ENCODE assay signal across 8 cellular contexts in the genomic region with DNA sequence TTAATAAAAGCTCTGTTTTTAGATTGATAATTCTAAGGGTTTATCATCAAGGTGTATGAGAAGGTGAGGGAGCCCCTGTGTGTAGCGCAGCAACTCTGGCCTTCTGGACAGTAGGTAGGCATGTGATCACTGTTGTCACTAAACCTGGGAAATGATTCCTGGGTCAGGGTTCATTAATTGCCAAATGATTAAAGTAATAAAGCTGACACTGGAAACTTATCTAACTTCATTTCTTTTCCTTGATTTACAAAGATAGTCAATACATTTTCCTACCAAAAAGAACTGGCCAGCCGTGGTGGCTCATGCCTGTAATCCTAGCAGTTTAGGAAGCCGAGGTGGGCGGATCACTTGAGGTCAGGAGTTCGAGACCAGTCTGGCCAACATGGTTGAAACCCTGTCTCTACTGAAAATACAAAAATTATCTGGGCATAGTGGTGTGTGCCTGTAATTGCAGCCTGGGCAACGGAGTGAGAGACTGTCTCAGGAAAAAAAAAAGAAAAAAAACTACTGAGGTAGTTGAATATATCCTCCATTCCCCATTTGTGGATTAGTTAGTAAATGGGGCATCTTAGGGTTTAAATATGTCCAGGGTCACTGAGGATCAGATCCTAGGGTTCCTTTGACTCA. TPM values are rescaled to one million over a fixed set of nuclear protein-coding genes. Genes with fewer than 3 reads are reported as not detected.
A peak's percentile ranks its signal among the peaks of the same experiment; 100 is the strongest.
DNase-seq lines count a peak whose midpoint lies in the region; TF ChIP-seq lines count a peak whose summit lies in the region.

No MANE protein-coding gene starts in this region.

- TF ChIP-seq EP300 in tibial nerve (IDR thresholded peaks at IDR 0.05), result no peak

- 41% methylated on average over 6 of the region's 6 CpGs for WGBS in tibial nerve, 2 donors

- peaks cover 0 to 7% (median 0%) of the 10 kb centered on the region in 3 donors for H3K36me3 ChIP-seq in tibial nerve

- peak overlapping the region in 1 of 4 donors; percentile 90 for H3K27ac ChIP-seq in tibial nerve

- TF ChIP-seq POLR2A in tibial nerve (IDR thresholded peaks at IDR 0.05), result no peak

- H3K4me3 ChIP-seq in retinal pigment epithelial cell (ENCODE audit: low read length) (no peak overlapping the region), tibial nerve (no peak overlapping the region)

- H3K4me1 ChIP-seq in tibial nerve, result peaks cover 0 to 60% (median 26%) of the 10 kb centered on the region in 4 donors

- no peaks in the 10 kb centered on the region for H3K27me3 ChIP-seq in tibial nerve

- peak; percentile 35 for DNase-seq in activated CD4-positive, alpha-beta T cell treated with anti-CD3 and anti-CD28 coated beads for 48 hours
- no peak for DNase-seq in activated CD4-positive, alpha-beta T cell treated with anti-CD3 and anti-CD28 coated beads, Interleukin-2, amount 50 U/mL, for 48 hours
- DNase-seq in NCI-H2171 (lab: John Stamatoyannopoulos, UW) (peak; percentile 24), dermis blood vessel endothelial cell (peak; percentile 34), retinal pigment epithelial cell (ENCODE audit: low read depth) (no peak), NCI-H146 treated with DMSO at 0.1 percent for 48 hours (lab: John Stamatoyannopoulos, UW; ENCODE audit: unreplicated experiment) (no peak), NCI-H1048 (lab: John Stamatoyannopoulos, UW) (no peak), tibial nerve (ENCODE audit: low spot score in 2 of 2) (no peak)

- TF ChIP-seq CTCF in retinal pigment epithelial cell (conservative IDR thresholded peaks at IDR 0.05; ENCODE audit: low read depth, low read length) (peak; percentile 41), tibial nerve (IDR thresholded peaks at IDR 0.05) (peak in 1 of 5 experiments; percentile 11)

- H3K9me3 ChIP-seq in tibial nerve, result no peaks in the 10 kb centered on the region

RNA-seq across cellular contexts. Expression of a gene that starts 2.4 kb away (rescaled TPM):
- total RNA-seq in dermis blood vessel endothelial cell (65.3 and 89.3 TPM in 2 replicates), tibial nerve (100 to 1,000 TPM in 3 of 4 donors, 10 to 100 TPM in 1; 96.4 to 136 (median 118) TPM)

RNA-seq across cellular contexts. Expression of a gene that starts 15.8 kb away (rescaled TPM):
- 34.2 and 43.1 TPM in 2 replicates for total RNA-seq in dermis blood vessel endothelial cell
- total RNA-seq in tibial nerve, result 10 to 100 TPM; 26.4 to 83.1 (median 50.1) TPM

RNA-seq across cellular contexts. Expression of a gene that starts 30.9 kb away (rescaled TPM):
- 16.8 and 18.4 TPM in 2 replicates for total RNA-seq in dermis blood vessel endothelial cell
- 10 to 100 TPM; 13.8 to 17.4 (median 15.8) TPM for total RNA-seq in tibial nerve

RNA-seq across cellular contexts. Expression of a gene that starts 42.5 kb away (rescaled TPM):
- total RNA-seq in dermis blood vessel endothelial cell (30.8 and 31.1 TPM in 2 replicates), tibial nerve (10 to 100 TPM; 40.8 to 61.5 (median 42.4) TPM)

Comparison
In these comparisons a context has a peak if more than half of its experiments do, and no peak if none do; other contexts are left out.
1. DNase-seq: peak in activated CD4-positive, alpha-beta T cell treated with anti-CD3 and anti-CD28 coated beads for 48 hours (single experiment), NCI-H2171 (single experiment) and dermis blood vessel endothelial cell (single experiment); none in activated CD4-positive, alpha-beta T cell treated with anti-CD3 and anti-CD28 coated beads, Interleukin-2, amount 50 U/mL, for 48 hours (0 of 2), retinal pigment epithelial cell (single experiment), NCI-H146 treated with DMSO at 0.1 percent for 48 hours (single experiment), NCI-H1048 (single experiment) and tibial nerve (0 of 2).